ENCODE assay signal across 20 cellular contexts in the genomic region with DNA sequence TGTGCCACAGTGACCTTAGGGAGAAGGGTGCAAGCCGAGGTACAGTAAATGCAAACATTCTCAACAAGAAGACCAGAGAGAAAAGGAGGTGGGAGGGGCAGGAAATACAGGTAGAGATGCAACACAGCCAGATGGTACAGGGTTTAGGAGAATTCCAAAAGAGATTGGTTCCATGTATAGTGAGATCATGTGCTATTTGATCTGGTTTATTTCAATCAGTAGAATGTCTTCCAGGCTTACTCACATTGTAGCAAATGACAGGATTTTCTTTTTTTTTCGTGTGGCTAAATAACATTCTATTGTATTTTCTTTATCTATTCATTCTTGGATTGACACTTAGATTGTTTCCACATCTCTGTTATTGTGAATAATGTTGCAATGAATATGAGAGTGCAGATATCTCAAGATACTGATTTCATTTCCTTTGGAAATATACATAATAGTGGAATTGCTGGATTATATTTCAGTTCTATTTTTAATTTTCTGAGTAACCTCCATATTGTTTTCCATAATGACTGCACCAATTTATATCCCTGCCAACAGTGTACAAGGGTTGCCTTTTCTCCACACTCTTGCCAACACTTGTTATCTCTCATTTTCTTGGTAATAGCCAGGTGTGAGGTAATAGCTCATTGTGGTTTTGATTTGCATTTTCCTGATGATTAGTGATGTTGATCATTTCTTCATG.
"Had no signal": no experiment of that assay in that cellular context is flagged by ENCODE, and none has a peak within 500 bp of the region (broad histone marks: within the 10 kb centered on the region; RNA-seq: fewer than 3 reads in every experiment).

No MANE protein-coding gene starts in this region.

- H3K4me3 Mint-ChIP-seq: naive thymus-derived CD8-positive, alpha-beta T cell; neural crest cell had no signal

- H3K4me1 ChIP-seq: esophagus muscularis mucosa, gastrocnemius medialis, right atrium auricular region, sigmoid colon, stomach, transverse colon had no signal

- ATAC-seq: gastrocnemius medialis; left lobe of liver; mucosa of descending colon; naive thymus-derived CD8-positive, alpha-beta T cell had no signal

- H3K4me3 ChIP-seq: esophagus muscularis mucosa, gastrocnemius medialis, mucosa of descending colon, ovary, right atrium auricular region, sigmoid colon, skin epidermis, stomach, thoracic aorta, transverse colon had no signal

- DNase-seq: effector memory CD4-positive, alpha-beta T cell; gastrocnemius medialis; islet precursor cell; mammary epithelial cell; mucosa of descending colon; naive thymus-derived CD8-positive, alpha-beta T cell; ovary; sigmoid colon; stimulated activated CD4-positive, alpha-beta T cell treated with anti-CD3 and anti-CD28 coated beads, Interleukin-2, amount 100 ng/mL, for 24 hours; stimulated activated naive CD4-positive, alpha-beta T cell; stomach; substantia nigra; transverse colon had no signal

- H3K9me3 ChIP-seq: esophagus muscularis mucosa, gastrocnemius medialis, mucosa of descending colon, ovary, right atrium auricular region, sigmoid colon, stomach, thoracic aorta, transverse colon had no signal

- H3K27ac ChIP-seq: epithelial cell of prostate, esophagus muscularis mucosa, gastrocnemius medialis, ovary, right atrium auricular region, sigmoid colon, skin epidermis, stomach, thoracic aorta, transverse colon had no signal

- H3K36me3 ChIP-seq: esophagus muscularis mucosa, gastrocnemius medialis, ovary, right atrium auricular region, sigmoid colon, stomach, thoracic aorta, transverse colon had no signal

- H3K27ac Mint-ChIP-seq: naive thymus-derived CD8-positive, alpha-beta T cell had no signal

- H3K4me1 Mint-ChIP-seq: naive thymus-derived CD8-positive, alpha-beta T cell; neural crest cell had no signal

- H3K27me3 ChIP-seq: esophagus muscularis mucosa, gastrocnemius medialis, ovary, right atrium auricular region, sigmoid colon, stomach, transverse colon had no signal
